Comparison of ENCODE assay signal across 24 cellular contexts in genomic region chrX:103727115-103727514, GRCh38. TPM values are rescaled to one million over a fixed set of nuclear protein-coding genes. Genes with fewer than 3 reads are reported as not detected.
"Had no signal": no experiment of that assay in that cellular context is flagged by ENCODE, and none has a peak within 500 bp of the region (broad histone marks: within the 10 kb centered on the region; RNA-seq: fewer than 3 reads in every experiment).

No MANE protein-coding gene starts in this region.

- H3K27me3 ChIP-seq: esophagus muscularis mucosa, gastrocnemius medialis, ovary, upper lobe of left lung, vagina had no signal

- ATAC-seq: gastrocnemius medialis; naive thymus-derived CD4-positive, alpha-beta T cell; right cardiac atrium had no signal

- H3K9me3 ChIP-seq: esophagus muscularis mucosa, gastrocnemius medialis, ovary, upper lobe of left lung, vagina had no signal

- H3K27ac ChIP-seq: coronary artery, epithelial cell of prostate, esophagus muscularis mucosa, gastrocnemius medialis, ovary, upper lobe of left lung, vagina had no signal

- DNase-seq: effector CD8-positive, alpha-beta T cell; gastrocnemius medialis; kidney glomerular epithelial cell; naive thymus-derived CD4-positive, alpha-beta T cell; nephron progenitor cell; nucleus accumbens; ovary; right cardiac atrium; small intestine; stimulated activated CD4-positive, alpha-beta T cell treated with anti-CD3 and anti-CD28 coated beads, Interleukin-12 subunit alpha, Interleukin-12 subunit beta, amount 100 ng/mL, for 4 hours; stimulated activated naive CD4-positive, alpha-beta T cell treated with Interleukin-2 at 50 U/mL for 16 hours; upper lobe of left lung had no signal

- H3K4me1 ChIP-seq: gastrocnemius medialis, upper lobe of left lung, vagina had no signal

- H3K36me3 ChIP-seq: esophagus muscularis mucosa, gastrocnemius medialis, ovary, upper lobe of left lung, vagina had no signal

- H3K4me3 ChIP-seq: coronary artery, dorsolateral prefrontal cortex, esophagus muscularis mucosa, gastrocnemius medialis, ovary, upper lobe of left lung, vagina had no signal

RNA-seq across cellular contexts. Expression of gene TMEM31, which starts 16.4 kb away (rescaled TPM):
- total RNA-seq: chondrocyte; esophagus muscularis mucosa; fibroblast of villous mesenchyme; gastrocnemius medialis; liver; lung microvascular endothelial cell; mesenteric fat pad; mononuclear cell; naive thymus-derived CD4-positive, alpha-beta T cell; posterior vena cava; upper lobe of left lung; vagina had no signal
- polyA plus RNA-seq: liver; naive thymus-derived CD4-positive, alpha-beta T cell; right cardiac atrium; small intestine had no signal

RNA-seq across cellular contexts. Expression of gene PLP1, which starts 49.5 kb away (rescaled TPM):
- total RNA-seq: lung microvascular endothelial cell; mononuclear cell; naive thymus-derived CD4-positive, alpha-beta T cell had no signal
- polyA plus RNA-seq: naive thymus-derived CD4-positive, alpha-beta T cell had no signal
